ENCODE assay signal across 11 cellular contexts in the genomic region with DNA sequence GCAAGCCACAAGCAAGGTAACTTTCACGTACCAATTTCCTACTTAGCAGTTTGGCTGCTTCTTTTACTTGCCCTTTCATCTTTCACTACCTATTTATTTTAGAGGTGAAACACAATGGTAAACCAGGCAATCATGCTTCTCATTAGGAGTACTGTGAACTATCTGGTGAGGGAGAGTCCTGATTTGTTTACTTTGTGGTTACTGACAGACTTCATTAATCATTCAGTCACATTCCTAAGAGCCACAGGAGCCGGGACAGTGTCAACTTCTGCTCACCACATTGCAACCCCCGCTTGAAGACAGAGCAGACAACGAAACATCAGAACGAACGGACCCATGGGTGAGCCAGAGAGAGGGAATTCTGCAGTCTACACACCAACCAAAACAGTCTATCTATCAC. TPM values are rescaled to one million over a fixed set of nuclear protein-coding genes. Genes with fewer than 3 reads are reported as not detected.
DNase-seq lines count a peak whose midpoint lies in the region; ATAC-seq lines count a peak whose summit lies in the region.
"Had no signal": no experiment of that assay in that cellular context is flagged by ENCODE, and none has a peak within 500 bp of the region (broad histone marks: within the 10 kb centered on the region; RNA-seq: fewer than 3 reads in every experiment).

No MANE protein-coding gene starts in this region.

- peak overlapping the region; percentile 19 for H3K27ac Mint-ChIP-seq in stimulated activated naive CD8-positive, alpha-beta T cell treated with anti-CD3 and anti-CD28 coated beads, Interleukin-15, Interleukin-2, amounts not matched to agents 100 ng/mL and 50 ng/mL, for 24 hours
- peak overlapping the region in 1 of 2 donors; percentile 66 for H3K27ac Mint-ChIP-seq in stimulated activated naive CD8-positive, alpha-beta T cell treated with anti-CD3 and anti-CD28 coated beads, Interleukin-15, amount 100 ng/mL, for 72 hours

- H3K4me3 ChIP-seq in iPS DF 6.9 (ENCODE audit: low read length): no peak overlapping the region
- H3K4me3 ChIP-seq: BLaER1, prostate gland had no signal

- 0 out of 2 replicates have a peak, but pooled peaks cover 2% of the 10 kb centered on the region for H3K36me3 ChIP-seq in iPS DF 6.9 (ENCODE audit: control insufficient read depth, insufficient read depth, low read length)
- H3K36me3 ChIP-seq: prostate gland had no signal

- DNase-seq in stimulated activated naive CD8-positive, alpha-beta T cell treated with anti-CD3 and anti-CD28 coated beads, Interleukin-15, amount 100 ng/mL, for 72 hours: no peak
- DNase-seq in RPMI7951 (ENCODE audit: low read depth) (peak; percentile 68), iPS DF 6.9 (ENCODE audit: low read depth, low spot score) (no peak)
- no peak for DNase-seq in stimulated activated CD4-positive, alpha-beta T cell treated with anti-CD3 and anti-CD28 coated beads, Interleukin-4, amount 100 ng/mL, for 24 hours
- DNase-seq: SHP77 treated with DMSO at 0.1 percent for 48 hours had no signal

- H3K27me3 Mint-ChIP-seq in stimulated activated naive CD8-positive, alpha-beta T cell treated with anti-CD3 and anti-CD28 coated beads, Interleukin-15, Interleukin-2, amounts not matched to agents 100 ng/mL and 50 ng/mL, for 24 hours: no peaks in the 10 kb centered on the region
- H3K27me3 Mint-ChIP-seq in stimulated activated naive CD8-positive, alpha-beta T cell treated with anti-CD3 and anti-CD28 coated beads, Interleukin-15, amount 100 ng/mL, for 72 hours: no peaks in the 10 kb centered on the region

- peak overlapping the region; percentile 83 for H3K27ac ChIP-seq in iPS DF 6.9 (ENCODE audit: low read length)
- H3K27ac ChIP-seq: BLaER1, prostate gland had no signal

- no peaks in the 10 kb centered on the region for H3K27me3 ChIP-seq in iPS DF 6.9 (ENCODE audit: control insufficient read depth, insufficient read depth, low read length)
- H3K27me3 ChIP-seq: BLaER1 had no signal

- H3K36me3 Mint-ChIP-seq in stimulated activated naive CD8-positive, alpha-beta T cell treated with anti-CD3 and anti-CD28 coated beads, Interleukin-15, Interleukin-2, amounts not matched to agents 100 ng/mL and 50 ng/mL, for 24 hours (ENCODE audit: low read depth): peaks cover 68% of the 10 kb centered on the region

- no peaks in the 10 kb centered on the region for H3K9me3 Mint-ChIP-seq in stimulated activated naive CD8-positive, alpha-beta T cell treated with anti-CD3 and anti-CD28 coated beads, Interleukin-15, Interleukin-2, amounts not matched to agents 100 ng/mL and 50 ng/mL, for 24 hours
- H3K9me3 Mint-ChIP-seq in stimulated activated naive CD8-positive, alpha-beta T cell treated with anti-CD3 and anti-CD28 coated beads, Interleukin-15, amount 100 ng/mL, for 72 hours: no peaks in the 10 kb centered on the region

- no CpG with 5 or more reads among the region's 6 CpGs for WGBS in iPS DF 6.9 (ENCODE audit: insufficient coverage, insufficient read length)

- peaks cover 21% of the 10 kb centered on the region for H3K4me1 ChIP-seq in iPS DF 6.9 (ENCODE audit: control insufficient read depth, insufficient read depth, low read length)
- H3K4me1 ChIP-seq: BLaER1, prostate gland had no signal

- H3K4me1 Mint-ChIP-seq in stimulated activated naive CD8-positive, alpha-beta T cell treated with anti-CD3 and anti-CD28 coated beads, Interleukin-15, Interleukin-2, amounts not matched to agents 100 ng/mL and 50 ng/mL, for 24 hours (ENCODE audit: low read depth): no peaks in the 10 kb centered on the region
- no peaks in the 10 kb centered on the region for H3K4me1 Mint-ChIP-seq in stimulated activated naive CD8-positive, alpha-beta T cell treated with anti-CD3 and anti-CD28 coated beads, Interleukin-15, amount 100 ng/mL, for 72 hours

- H3K4me3 Mint-ChIP-seq in stimulated activated naive CD8-positive, alpha-beta T cell treated with anti-CD3 and anti-CD28 coated beads, Interleukin-15, Interleukin-2, amounts not matched to agents 100 ng/mL and 50 ng/mL, for 24 hours: no peak overlapping the region
- H3K4me3 Mint-ChIP-seq in stimulated activated naive CD8-positive, alpha-beta T cell treated with anti-CD3 and anti-CD28 coated beads, Interleukin-15, amount 100 ng/mL, for 72 hours: no peak overlapping the region

- ATAC-seq in stimulated activated naive CD8-positive, alpha-beta T cell treated with anti-CD3 and anti-CD28 coated beads, Interleukin-15, amount 100 ng/mL, for 72 hours: no peak
- ATAC-seq in GM18498 (IDR thresholded peaks at IDR 0.05; ENCODE audit: unreplicated experiment) (no peak), GM19455 (IDR thresholded peaks at IDR 0.05; ENCODE audit: unreplicated experiment) (no peak), HG03432 (IDR thresholded peaks at IDR 0.05; ENCODE audit: unreplicated experiment) (no peak)

- no peaks in the 10 kb centered on the region for H3K9me3 ChIP-seq in iPS DF 6.9 (ENCODE audit: control insufficient read depth, insufficient read depth, low read length)
- H3K9me3 ChIP-seq: BLaER1, prostate gland had no signal

RNA-seq across cellular contexts. Expression of a gene that starts 28.8 kb away (rescaled TPM):
- total RNA-seq in RPMI7951 (2014; rRNA removed; shearing (Covaris generic)): 522 and 588 TPM in 2 replicates

RNA-seq across cellular contexts. Expression of a gene that starts 40.1 kb away (rescaled TPM):
- total RNA-seq in RPMI7951 (2014; rRNA removed; shearing (Covaris generic)): 29.2 and 35.7 TPM in 2 replicates
